11 cellular contexts compared by ENCODE assay signal in genomic region chr15:82918607-82919230, GRCh38. TPM values are rescaled to one million over a fixed set of nuclear protein-coding genes. Genes with fewer than 3 reads are reported as not detected.
DNase-seq lines count a peak whose midpoint lies in the region; ATAC-seq and TF ChIP-seq lines count a peak whose summit lies in the region.
"Had no signal": no experiment of that assay in that cellular context is flagged by ENCODE, and none has a peak within 500 bp of the region (broad histone marks: within the 10 kb centered on the region; RNA-seq: fewer than 3 reads in every experiment).

No MANE protein-coding gene starts in this region.

- WGBS in right lobe of liver (ENCODE audit: insufficient coverage, low coverage, low lambda C conversion rate, missing lambda C conversion rate): 50% methylated on average over 5 of the region's 6 CpGs
- 83 to 92% (median 88%) methylated on average over 6 of the region's 6 CpGs for WGBS in spleen, 5 donors
- no CpG with 5 or more reads among the region's 6 CpGs for WGBS in neuronal stem cell (ENCODE audit: extremely low coverage in 2 of 2, insufficient read length in 2 of 2, insufficient replicate concordance in 1 of 2), 2 donors

- peaks cover 0 to 72% (median 23%) of the 10 kb centered on the region in 4 donors for H3K4me1 ChIP-seq in right lobe of liver
- H3K4me1 ChIP-seq in spleen: peaks cover 0 to 6% (median 0%) of the 10 kb centered on the region in 6 donors
- peaks cover 0 to 4% of the 10 kb centered on the region in 2 donors for H3K4me1 ChIP-seq in neuronal stem cell (ENCODE audit: control insufficient read depth in 2 of 2, insufficient read depth in 1 of 2, low read depth in 1 of 2, low read length in 2 of 2)

- H3K36me3 Mint-ChIP-seq in Calu3 (ENCODE audit: insufficient read depth, unreplicated experiment): peaks cover 5% of the 10 kb centered on the region

- no peak overlapping the region for H2AK5ac ChIP-seq in neuronal stem cell (ENCODE audit: low read depth, low read length)

- H2BK120ac ChIP-seq in neuronal stem cell (ENCODE audit: low read depth, low read length): no peak overlapping the region

- no peak overlapping the region for H4K8ac ChIP-seq in neuronal stem cell (ENCODE audit: low read depth, low read length)

- H3K9ac ChIP-seq in neuronal stem cell (ENCODE audit: low read depth, low read length, poor library complexity): no peak overlapping the region

- TF ChIP-seq POLR2A in right lobe of liver (IDR thresholded peaks at IDR 0.05) (no peak), spleen (IDR thresholded peaks at IDR 0.05) (no peak), erythroblast (IDR thresholded peaks at IDR 0.05; ENCODE audit: low read length) (no peak)

- peak in 3 of 4 donors; percentile 38 to 74 (median 64) for ATAC-seq in right lobe of liver
- ATAC-seq: GM12878 had no signal

- H3K4me3 ChIP-seq in right lobe of liver (no peak overlapping the region), spleen (no peak overlapping the region), neuronal stem cell (ENCODE audit: low read length in 2 of 2) (no peak overlapping the region)
- H3K4me3 ChIP-seq: GM12878 had no signal

- H3K4ac ChIP-seq in neuronal stem cell (ENCODE audit: low read length): no peak overlapping the region

- H3K27ac Mint-ChIP-seq in Calu3 (ENCODE audit: unreplicated experiment): peak overlapping the region; percentile 79

- H3K18ac ChIP-seq in neuronal stem cell (ENCODE audit: low read length): no peak overlapping the region

- no peak overlapping the region for H2BK12ac ChIP-seq in neuronal stem cell (ENCODE audit: low read length)

- no peaks in the 10 kb centered on the region for H3K79me1 ChIP-seq in neuronal stem cell (ENCODE audit: low read depth, low read length)

- intact Hi-C loops in Calu3 (cut with micrococcal nuclease; ENCODE audit: unreplicated experiment): loop anchor here (5.0 kb wide), 1 partner anchor 69 kb away; the partner anchor contains the start of gene RAMAC
- intact Hi-C loops in right lobe of liver (cut with DNase I): no loop called here
- intact Hi-C loops in spleen (cut with DNase I; ENCODE audit: low total_unique reads): no loop called here

- TF ChIP-seq CTCF in Calu3 (IDR thresholded peaks at IDR 0.05; ENCODE audit: unreplicated experiment): no peak
- TF ChIP-seq CTCF in right lobe of liver (IDR thresholded peaks at IDR 0.05): peak in 1 of 4 donors; percentile 13
- no peak for TF ChIP-seq CTCF in spleen (IDR thresholded peaks at IDR 0.05 in 8 of 11, conservative IDR thresholded peaks at IDR 0.05 in 3 of 11)

- no peaks in the 10 kb centered on the region for H3K27me3 ChIP-seq in right lobe of liver
- no peaks in the 10 kb centered on the region for H3K27me3 ChIP-seq in spleen (replicated peaks in 1 of 7)
- no peaks in the 10 kb centered on the region for H3K27me3 ChIP-seq in neuronal stem cell (ENCODE audit: control insufficient read depth in 3 of 3, insufficient read depth in 3 of 3, low read depth in 1 of 3, low read length in 3 of 3)

- H3K9me3 ChIP-seq in right lobe of liver (no peaks in the 10 kb centered on the region), spleen (no peaks in the 10 kb centered on the region), neuronal stem cell (replicated peaks in 1 of 2; ENCODE audit: control insufficient read depth in 2 of 2, insufficient read depth in 1 of 2, low read depth in 1 of 2, low read length in 2 of 2) (no peaks in the 10 kb centered on the region)

- DNase-seq in Calu3: no peak
- no peak for DNase-seq in right lobe of liver
- DNase-seq in spleen: no peak
- no peak for DNase-seq in erythroblast (lab: John Stamatoyannopoulos, UW)
- DNase-seq in neuronal stem cell (ENCODE audit: low spot score): no peak
- DNase-seq in middle frontal gyrus (ENCODE audit: extremely low spot score, low spot score): no peak
- DNase-seq: HCEC 1CT, NCI-H1048, NCI-H524 treated with DMSO at 0.1 percent for 48 hours had no signal

- no peak overlapping the region for H2AFZ ChIP-seq in neuronal stem cell (ENCODE audit: low read length)

- H3K4me3 Mint-ChIP-seq in Calu3 (ENCODE audit: low read depth, unreplicated experiment): peak overlapping the region; percentile 6

- H3K4me2 ChIP-seq in neuronal stem cell (ENCODE audit: insufficient read depth, low read length, poor library complexity, severe bottlenecking): no peak overlapping the region

- peaks cover 3% of the 10 kb centered on the region for H3K9me3 Mint-ChIP-seq in Calu3 (ENCODE audit: low read depth, unreplicated experiment)

- no peak overlapping the region for H2BK15ac ChIP-seq in neuronal stem cell (ENCODE audit: low read length)

- no peak overlapping the region for H2BK5ac ChIP-seq in neuronal stem cell (ENCODE audit: low read length)

- H3K14ac ChIP-seq in neuronal stem cell (ENCODE audit: low read length): no peak overlapping the region

- H3K4me1 Mint-ChIP-seq in Calu3 (ENCODE audit: low read depth, unreplicated experiment): peaks cover 50% of the 10 kb centered on the region

- no peak overlapping the region for H3K23ac ChIP-seq in neuronal stem cell (ENCODE audit: low read depth, low read length, poor library complexity)

- no peak overlapping the region for H4K91ac ChIP-seq in neuronal stem cell (ENCODE audit: low read depth, low read length, poor library complexity)

- H3K27me3 Mint-ChIP-seq in Calu3 (ENCODE audit: unreplicated experiment): no peaks in the 10 kb centered on the region

- BruUV-seq in Calu3 (replicated peaks; lab: Mats Ljungman, UMichigan): no TSS peak

- H3K36me3 ChIP-seq in right lobe of liver (no peaks in the 10 kb centered on the region), spleen (no peaks in the 10 kb centered on the region), neuronal stem cell (replicated peaks in 1 of 2; ENCODE audit: control insufficient read depth in 2 of 2, insufficient read depth in 2 of 2, low read length in 2 of 2) (no peaks in the 10 kb centered on the region)

- CTCF ChIA-PET in Calu3 (lab: Charles Lee): interaction anchor here (0.8 to 1.8 kb wide), 2 partner anchors 24 to 30 kb away, joined by 5 to 14 read pairs; no protein-coding TSS in a partner anchor

- H3K27ac ChIP-seq in cingulate gyrus (ENCODE audit: low read depth, low read length): peak overlapping the region; percentile 39
- peak overlapping the region; percentile 61 to 92 (median 87) for H3K27ac ChIP-seq in right lobe of liver
- peak overlapping the region in 6 of 8 donors; percentile 12 to 64 (median 49) for H3K27ac ChIP-seq in spleen
- no peak overlapping the region for H3K27ac ChIP-seq in neuronal stem cell (replicated peaks; ENCODE audit: low read length)

RNA-seq across cellular contexts. Expression of gene HOMER2, which starts 33.8 kb away (rescaled TPM):
- total RNA-seq in Calu3 (2022) (32.2 and 49.4 TPM in 2 replicates), right lobe of liver (10 to 100 TPM; 16.8 to 66.2 (median 60.7) TPM), spleen (10 to 100 TPM in 6 of 7 donors, 1 to 10 TPM in 1; 4.3 to 24.3 (median 12.8) TPM)
- 1 to 10 TPM; 2.1 to 5.4 (median 2.2) TPM for polyA plus RNA-seq in spleen
- 14.4 TPM for polyA plus RNA-seq in neuronal stem cell (2013, experiment 1 of 2)
- polyA plus RNA-seq in neuronal stem cell (2013, experiment 2 of 2): 13.8 TPM
